ENCODE assay signal across 1 cellular context in genomic region chr10:126908729-126909526, GRCh38.
TF ChIP-seq lines count a peak whose summit lies in the region.

No MANE protein-coding gene starts in this region.

TF ChIP-seq in IMR-90, 13 proteins besides CTCF, POLR2A, EP300 and RAD21:
- TF ChIP-seq, protein P1, sequence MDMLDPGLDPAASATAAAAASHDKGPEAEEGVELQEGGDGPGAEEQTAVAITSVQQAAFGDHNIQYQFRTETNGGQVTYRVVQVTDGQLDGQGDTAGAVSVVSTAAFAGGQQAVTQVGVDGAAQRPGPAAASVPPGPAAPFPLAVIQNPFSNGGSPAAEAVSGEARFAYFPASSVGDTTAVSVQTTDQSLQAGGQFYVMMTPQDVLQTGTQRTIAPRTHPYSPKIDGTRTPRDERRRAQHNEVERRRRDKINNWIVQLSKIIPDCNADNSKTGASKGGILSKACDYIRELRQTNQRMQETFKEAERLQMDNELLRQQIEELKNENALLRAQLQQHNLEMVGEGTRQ (IDR thresholded peaks at IDR 0.05; ENCODE audit: low read depth, low read length), result no peak
- TF ChIP-seq NFE2L2 (IDR thresholded peaks at IDR 0.05; ENCODE audit: low read depth, low read length), result no peak
- no peak for TF ChIP-seq FOS (IDR thresholded peaks at IDR 0.05; ENCODE audit: low read depth, low read length)
- no peak for TF ChIP-seq MAFK (IDR thresholded peaks at IDR 0.05; ENCODE audit: low read depth, low read length)
- TF ChIP-seq BHLHE40 (IDR thresholded peaks at IDR 0.05; ENCODE audit: low read depth, low read length), result no peak
- TF ChIP-seq MAZ (IDR thresholded peaks at IDR 0.05; ENCODE audit: borderline replicate concordance, low read depth, low read length), result no peak
- TF ChIP-seq RFX5 (IDR thresholded peaks at IDR 0.05; ENCODE audit: low read depth, low read length), result no peak
- TF ChIP-seq, protein P2, sequence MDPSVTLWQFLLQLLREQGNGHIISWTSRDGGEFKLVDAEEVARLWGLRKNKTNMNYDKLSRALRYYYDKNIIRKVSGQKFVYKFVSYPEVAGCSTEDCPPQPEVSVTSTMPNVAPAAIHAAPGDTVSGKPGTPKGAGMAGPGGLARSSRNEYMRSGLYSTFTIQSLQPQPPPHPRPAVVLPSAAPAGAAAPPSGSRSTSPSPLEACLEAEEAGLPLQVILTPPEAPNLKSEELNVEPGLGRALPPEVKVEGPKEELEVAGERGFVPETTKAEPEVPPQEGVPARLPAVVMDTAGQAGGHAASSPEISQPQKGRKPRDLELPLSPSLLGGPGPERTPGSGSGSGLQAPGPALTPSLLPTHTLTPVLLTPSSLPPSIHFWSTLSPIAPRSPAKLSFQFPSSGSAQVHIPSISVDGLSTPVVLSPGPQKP (IDR thresholded peaks at IDR 0.05; ENCODE audit: borderline replicate concordance, low read depth, low read length), result no peak
- TF ChIP-seq CHD1 (IDR thresholded peaks at IDR 0.05; ENCODE audit: low read depth, low read length), result no peak
- no peak for TF ChIP-seq SMC3 (IDR thresholded peaks at IDR 0.05; ENCODE audit: low read depth, low read length)
- TF ChIP-seq MXI1 (IDR thresholded peaks at IDR 0.05; ENCODE audit: borderline replicate concordance, low read depth, low read length), result no peak
- no peak for TF ChIP-seq RCOR1 (IDR thresholded peaks at IDR 0.05; ENCODE audit: insufficient replicate concordance, low read length)
- no peak for TF ChIP-seq CEBPB (IDR thresholded peaks at IDR 0.05; ENCODE audit: low read depth, low read length)
